ENCODE assay signal across 8 cellular contexts in genomic region chr6:3456395-3456767, GRCh38. TPM values are rescaled to one million over a fixed set of nuclear protein-coding genes. Genes with fewer than 3 reads are reported as not detected.
DNase-seq lines count a peak whose midpoint lies in the region; ATAC-seq and TF ChIP-seq lines count a peak whose summit lies in the region.

No MANE protein-coding gene starts in this region.

- H3K27ac ChIP-seq in aorta (ENCODE audit: low read depth in 1 of 2, low read length in 2 of 2) = no peak overlapping the region

- H3K4me3 Mint-ChIP-seq in activated CD8-positive, alpha-beta T cell treated with anti-CD3 and anti-CD28 coated beads for 36 hours = no peak overlapping the region

- H3K36me3 ChIP-seq in BJ (ENCODE audit: control insufficient read depth, insufficient read depth, low read length) (no peaks in the 10 kb centered on the region), aorta (ENCODE audit: control insufficient read depth in 1 of 2, insufficient read depth in 2 of 2, low read length in 1 of 2) (no peaks in the 10 kb centered on the region)

- TF ChIP-seq CTCF in BJ (IDR thresholded peaks at IDR 0.05; ENCODE audit: insufficient read depth, low read depth, low read length) (no peak), lower leg skin (IDR thresholded peaks at IDR 0.05) (no peak)
- no peak for TF ChIP-seq CTCF in activated CD8-positive, alpha-beta T cell treated with anti-CD3 and anti-CD28 coated beads for 36 hours (IDR thresholded peaks at IDR 0.05)

- intact Hi-C loops in activated CD8-positive, alpha-beta T cell treated with anti-CD3 and anti-CD28 coated beads for 36 hours (cut with micrococcal nuclease) = loop anchor here (5.0 kb wide), 1 partner anchor 44 kb away; no protein-coding TSS in a partner anchor
- intact Hi-C loops in lower leg skin (cut with DNase I; ENCODE audit: low total_unique reads) = loop anchor here (10.0 kb wide), 2 partner anchors 172 to 278 kb away; no protein-coding TSS in a partner anchor
- intact Hi-C loops in aorta (cut with DNase I) = loop anchor here in 1 of 2 donors (10.0 kb wide), 1 partner anchor 268 kb away; no protein-coding TSS in a partner anchor

- H3K27me3 ChIP-seq in BJ (ENCODE audit: control insufficient read depth, insufficient read depth, low read length) (peaks cover 23% of the 10 kb centered on the region), aorta (ENCODE audit: control insufficient read depth in 1 of 2, insufficient read depth in 2 of 2, low read length in 1 of 2) (no peaks in the 10 kb centered on the region)

- H3K4me1 Mint-ChIP-seq in activated CD8-positive, alpha-beta T cell treated with anti-CD3 and anti-CD28 coated beads for 36 hours (ENCODE audit: low read depth) = peaks cover 5% of the 10 kb centered on the region

- 0% methylated on average over 10 to 24 of the region's 66 CpGs for WGBS in lower leg skin, 2 donors
- 1% methylated on average over 27 to 66 of the region's 66 CpGs for WGBS in aorta, 2 donors

- POLR2A ChIA-PET in BJ (lab: Charles Lee) = no interaction called here
- POLR2A ChIA-PET in activated CD8-positive, alpha-beta T cell treated with anti-CD3 and anti-CD28 coated beads for 36 hours (lab: Charles Lee) = no interaction called here

- H3K27ac Mint-ChIP-seq in activated CD8-positive, alpha-beta T cell treated with anti-CD3 and anti-CD28 coated beads for 36 hours = no peak overlapping the region

- peaks cover 0 to 1% of the 10 kb centered on the region in 2 donors for H3K4me1 ChIP-seq in aorta (ENCODE audit: control insufficient read depth in 1 of 2, insufficient read depth in 2 of 2, low read length in 2 of 2)

- H3K9me3 Mint-ChIP-seq in activated CD8-positive, alpha-beta T cell treated with anti-CD3 and anti-CD28 coated beads for 36 hours = no peaks in the 10 kb centered on the region

- peaks cover 28% of the 10 kb centered on the region for H3K27me3 Mint-ChIP-seq in activated CD8-positive, alpha-beta T cell treated with anti-CD3 and anti-CD28 coated beads for 36 hours

- DNase-seq in BJ (ENCODE audit: low read depth) = no peak
- DNase-seq in activated CD8-positive, alpha-beta T cell treated with anti-CD3 and anti-CD28 coated beads for 36 hours = no peak
- no peak for DNase-seq in lower leg skin (ENCODE audit: low spot score in 2 of 2)
- DNase-seq in aorta = no peak

- H3K9me3 ChIP-seq in aorta (ENCODE audit: control insufficient read depth, low read length) = no peaks in the 10 kb centered on the region

- ATAC-seq in GM19468 (IDR thresholded peaks at IDR 0.05; ENCODE audit: extremely low read depth, unreplicated experiment) (peak; percentile 18), aorta (ENCODE audit: low FRiP score) (no peak), GM21423 (IDR thresholded peaks at IDR 0.05; ENCODE audit: unreplicated experiment) (no peak), GM18517 (IDR thresholded peaks at IDR 0.05; ENCODE audit: unreplicated experiment) (no peak), GM18861 (IDR thresholded peaks at IDR 0.05; ENCODE audit: unreplicated experiment) (no peak)
- peak; percentile 34 for ATAC-seq in activated CD8-positive, alpha-beta T cell treated with anti-CD3 and anti-CD28 coated beads for 36 hours

- CTCF ChIA-PET in BJ (lab: Yijun Ruan, JAX) = interaction anchor here (0.6 to 5.9 kb wide), 4 partner anchors 10 to 16 kb away, joined by 3 to 28 read pairs (median 4); no protein-coding TSS in a partner anchor
- CTCF ChIA-PET in activated CD8-positive, alpha-beta T cell treated with anti-CD3 and anti-CD28 coated beads for 36 hours (lab: Charles Lee) = interaction anchor here (0.6 to 0.8 kb wide), 2 partner anchors 11 to 177 kb away, joined by 3 read pairs; no protein-coding TSS in a partner anchor

- TF ChIP-seq POLR2A in lower leg skin (IDR thresholded peaks at IDR 0.05) = no peak

- peak overlapping the region; percentile 48 for H3K4me3 ChIP-seq in BJ (ENCODE audit: low read depth, low read length)
- peak overlapping the region; percentile 30 for H3K4me3 ChIP-seq in lower leg skin (ENCODE audit: low read depth, poor library complexity, severe bottlenecking)
- H3K4me3 ChIP-seq in aorta (ENCODE audit: low read length in 2 of 2) = peak overlapping the region; percentile 62 to 88

- H3K36me3 Mint-ChIP-seq in activated CD8-positive, alpha-beta T cell treated with anti-CD3 and anti-CD28 coated beads for 36 hours (ENCODE audit: low read depth) = no peaks in the 10 kb centered on the region

RNA-seq across cellular contexts. Expression of gene SLC22A23, which starts 0.5 kb away (rescaled TPM):
- polyA plus RNA-seq in BJ (2011; rRNA removed) (0.28 and 0.44 TPM in 2 replicates), aorta (1 to 10 TPM; 1.5 to 2.6 TPM)
- 0.36 and 0.57 TPM in 2 replicates for polyA minus RNA-seq in BJ (2011; rRNA and poly(A)+ RNA removed)
- under 1 TPM; 0.16 to 0.34 TPM for total RNA-seq in activated CD8-positive, alpha-beta T cell treated with anti-CD3 and anti-CD28 coated beads for 36 hours
- total RNA-seq in lower leg skin (10 to 100 TPM; 29.2 to 50.7 (median 43.2) TPM), aorta (1 to 10 TPM; 6.0 to 9.4 TPM)

Comparison
In these comparisons a context has a peak if more than half of its experiments do, and no peak if none do; other contexts are left out.
1. ATAC-seq: peak in GM19468 (single experiment) and activated CD8-positive, alpha-beta T cell treated with anti-CD3 and anti-CD28 coated beads for 36 hours (single experiment); none in aorta (single experiment), GM21423 (single experiment), GM18517 (single experiment) and GM18861 (single experiment).
2. RNA of gene SLC22A23, which starts 0.5 kb away (total RNA-seq): 29.2 to 50.7 TPM in lower leg skin and 6.0 to 9.4 TPM in aorta; 0.16 to 0.34 TPM in activated CD8-positive, alpha-beta T cell treated with anti-CD3 and anti-CD28 coated beads for 36 hours; every median in the first group is over 4 times any median in the second.
3. Peak in every context shown above with its lines, with median percentiles within 50 percentile points of each other: H3K4me3 ChIP-seq.